In the genomic region with DNA sequence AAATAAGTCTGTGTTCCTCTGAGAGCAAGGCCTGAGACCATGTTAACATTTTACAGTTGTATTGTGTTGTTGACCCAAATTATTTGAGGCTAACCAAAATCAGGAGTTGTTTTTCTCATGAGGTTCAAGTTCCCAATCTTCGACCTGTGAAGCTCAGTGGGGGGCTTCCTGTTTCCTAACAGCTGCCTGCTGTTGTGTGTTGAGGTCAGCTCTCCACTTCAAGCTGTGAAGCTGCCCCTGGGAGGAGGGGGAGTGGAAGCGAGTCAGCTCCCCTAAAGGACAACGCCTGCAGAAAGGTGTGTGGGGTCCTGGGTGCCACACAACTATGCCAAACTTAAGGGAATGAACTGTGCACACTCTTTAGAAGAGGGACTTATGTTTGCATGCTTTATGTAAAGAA, we compare ENCODE assay signal across 1 cellular context.
TF ChIP-seq lines count a peak whose summit lies in the region.

No MANE protein-coding gene starts in this region.

TF ChIP-seq in GM23338, 12 proteins besides CTCF, POLR2A, EP300 and RAD21:
- TF ChIP-seq, protein P1, sequence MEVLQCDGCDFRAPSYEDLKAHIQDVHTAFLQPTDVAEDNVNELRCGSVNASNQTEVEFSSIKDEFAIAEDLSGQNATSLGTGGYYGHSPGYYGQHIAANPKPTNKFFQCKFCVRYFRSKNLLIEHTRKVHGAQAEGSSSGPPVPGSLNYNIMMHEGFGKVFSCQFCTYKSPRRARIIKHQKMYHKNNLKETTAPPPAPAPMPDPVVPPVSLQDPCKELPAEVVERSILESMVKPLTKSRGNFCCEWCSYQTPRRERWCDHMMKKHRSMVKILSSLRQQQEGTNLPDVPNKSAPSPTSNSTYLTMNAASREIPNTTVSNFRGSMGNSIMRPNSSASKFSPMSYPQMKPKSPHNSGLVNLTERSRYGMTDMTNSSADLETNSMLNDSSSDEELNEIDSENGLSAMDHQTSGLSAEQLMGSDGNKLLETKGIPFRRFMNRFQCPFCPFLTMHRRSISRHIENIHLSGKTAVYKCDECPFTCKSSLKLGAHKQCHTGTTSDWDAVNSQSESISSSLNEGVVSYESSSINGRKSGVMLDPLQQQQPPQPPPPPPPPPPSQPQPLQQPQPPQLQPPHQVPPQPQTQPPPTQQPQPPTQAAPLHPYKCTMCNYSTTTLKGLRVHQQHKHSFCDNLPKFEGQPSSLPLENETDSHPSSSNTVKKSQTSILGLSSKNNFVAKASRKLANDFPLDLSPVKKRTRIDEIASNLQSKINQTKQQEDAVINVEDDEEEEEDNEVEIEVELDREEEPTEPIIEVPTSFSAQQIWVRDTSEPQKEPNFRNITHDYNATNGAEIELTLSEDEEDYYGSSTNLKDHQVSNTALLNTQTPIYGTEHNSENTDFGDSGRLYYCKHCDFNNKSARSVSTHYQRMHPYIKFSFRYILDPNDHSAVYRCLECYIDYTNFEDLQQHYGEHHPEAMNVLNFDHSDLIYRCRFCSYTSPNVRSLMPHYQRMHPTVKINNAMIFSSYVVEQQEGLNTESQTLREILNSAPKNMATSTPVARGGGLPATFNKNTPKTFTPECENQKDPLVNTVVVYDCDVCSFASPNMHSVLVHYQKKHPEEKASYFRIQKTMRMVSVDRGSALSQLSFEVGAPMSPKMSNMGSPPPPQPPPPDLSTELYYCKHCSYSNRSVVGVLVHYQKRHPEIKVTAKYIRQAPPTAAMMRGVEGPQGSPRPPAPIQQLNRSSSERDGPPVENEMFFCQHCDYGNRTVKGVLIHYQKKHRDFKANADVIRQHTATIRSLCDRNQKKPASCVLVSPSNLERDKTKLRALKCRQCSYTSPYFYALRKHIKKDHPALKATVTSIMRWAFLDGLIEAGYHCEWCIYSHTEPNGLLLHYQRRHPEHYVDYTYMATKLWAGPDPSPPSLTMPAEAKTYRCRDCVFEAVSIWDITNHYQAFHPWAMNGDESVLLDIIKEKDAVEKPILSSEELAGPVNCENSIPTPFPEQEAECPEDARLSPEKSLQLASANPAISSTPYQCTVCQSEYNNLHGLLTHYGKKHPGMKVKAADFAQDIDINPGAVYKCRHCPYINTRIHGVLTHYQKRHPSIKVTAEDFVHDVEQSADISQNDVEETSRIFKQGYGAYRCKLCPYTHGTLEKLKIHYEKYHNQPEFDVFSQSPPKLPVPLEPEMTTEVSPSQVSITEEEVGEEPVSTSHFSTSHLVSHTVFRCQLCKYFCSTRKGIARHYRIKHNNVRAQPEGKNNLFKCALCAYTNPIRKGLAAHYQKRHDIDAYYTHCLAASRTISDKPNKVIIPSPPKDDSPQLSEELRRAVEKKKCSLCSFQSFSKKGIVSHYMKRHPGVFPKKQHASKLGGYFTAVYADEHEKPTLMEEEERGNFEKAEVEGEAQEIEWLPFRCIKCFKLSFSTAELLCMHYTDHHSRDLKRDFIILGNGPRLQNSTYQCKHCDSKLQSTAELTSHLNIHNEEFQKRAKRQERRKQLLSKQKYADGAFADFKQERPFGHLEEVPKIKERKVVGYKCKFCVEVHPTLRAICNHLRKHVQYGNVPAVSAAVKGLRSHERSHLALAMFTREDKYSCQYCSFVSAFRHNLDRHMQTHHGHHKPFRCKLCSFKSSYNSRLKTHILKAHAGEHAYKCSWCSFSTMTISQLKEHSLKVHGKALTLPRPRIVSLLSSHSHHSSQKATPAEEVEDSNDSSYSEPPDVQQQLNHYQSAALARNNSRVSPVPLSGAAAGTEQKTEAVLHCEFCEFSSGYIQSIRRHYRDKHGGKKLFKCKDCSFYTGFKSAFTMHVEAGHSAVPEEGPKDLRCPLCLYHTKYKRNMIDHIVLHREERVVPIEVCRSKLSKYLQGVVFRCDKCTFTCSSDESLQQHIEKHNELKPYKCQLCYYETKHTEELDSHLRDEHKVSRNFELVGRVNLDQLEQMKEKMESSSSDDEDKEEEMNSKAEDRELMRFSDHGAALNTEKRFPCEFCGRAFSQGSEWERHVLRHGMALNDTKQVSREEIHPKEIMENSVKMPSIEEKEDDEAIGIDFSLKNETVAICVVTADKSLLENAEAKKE (CRISPR knock-in tag; IDR thresholded peaks at IDR 0.05), result no peak
- TF ChIP-seq CREB1 (CRISPR knock-in tag; IDR thresholded peaks at IDR 0.05; ENCODE audit: low read depth), result no peak
- no peak for TF ChIP-seq STAT1 (IDR thresholded peaks at IDR 0.05; ENCODE audit: unreplicated experiment)
- TF ChIP-seq POLR2AphosphoS5 (IDR thresholded peaks at IDR 0.05; ENCODE audit: low read depth), result no peak
- no peak for TF ChIP-seq ZNF114 (CRISPR knock-in tag; IDR thresholded peaks at IDR 0.05)
- no peak for TF ChIP-seq JUNB (IDR thresholded peaks at IDR 0.05; ENCODE audit: unreplicated experiment)
- no peak for TF ChIP-seq EZH2phosphoT487 (IDR thresholded peaks at IDR 0.05; ENCODE audit: unreplicated experiment)
